9 cellular contexts compared by ENCODE assay signal in the genomic region with DNA sequence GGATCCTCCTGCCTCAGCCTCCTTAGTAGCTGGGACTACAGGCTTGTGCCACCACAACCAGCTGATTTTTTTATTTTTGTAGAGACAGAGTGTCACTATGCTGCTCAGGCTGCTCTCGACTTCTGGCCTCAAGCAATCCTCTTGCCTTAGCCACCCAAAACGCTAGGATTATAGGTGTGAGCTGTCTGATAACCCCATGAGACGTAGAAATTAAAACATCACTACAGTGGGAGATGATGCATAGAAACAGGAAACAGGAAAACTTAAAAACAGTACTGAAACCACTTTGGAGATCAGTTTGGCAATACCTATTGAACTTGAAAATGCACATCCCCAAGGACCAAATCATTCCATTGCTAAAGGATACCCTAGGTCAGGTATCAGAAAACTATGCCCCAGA. TPM values are rescaled to one million over a fixed set of nuclear protein-coding genes. Genes with fewer than 3 reads are reported as not detected.
DNase-seq lines count a peak whose midpoint lies in the region; ATAC-seq, FAIRE-seq and TF ChIP-seq lines count a peak whose summit lies in the region.
"Had no signal": no experiment of that assay in that cellular context is flagged by ENCODE, and none has a peak within 500 bp of the region (broad histone marks: within the 10 kb centered on the region; RNA-seq: fewer than 3 reads in every experiment).

No MANE protein-coding gene starts in this region.

- ATAC-seq in HG03108 (IDR thresholded peaks at IDR 0.05; ENCODE audit: unreplicated experiment) = peak; percentile 16
- ATAC-seq in gastrocnemius medialis = no peak
- ATAC-seq in GM23338 = no peak

- H4K20me1 ChIP-seq in hepatocyte (ENCODE audit: insufficient read depth, poor library complexity, severe bottlenecking) = peaks cover 93% of the 10 kb centered on the region
- H4K20me1 ChIP-seq in GM23338 (replicated peaks; ENCODE audit: insufficient read depth) = peaks cover 55% of the 10 kb centered on the region

- H3K4me3 Mint-ChIP-seq in GM23338 = no peak overlapping the region

- in situ Hi-C loops in gastrocnemius medialis (cut with MboI; ENCODE audit: low sequenced_read_pairs in 4 of 4) = no loop called here

- H3K9me3 Mint-ChIP-seq in GM23338 = peaks cover 4% of the 10 kb centered on the region; the same call in 2 of the 3 replicates

- TF ChIP-seq POLR2A in GM12892 (IDR thresholded peaks at IDR 0.05; ENCODE audit: low read depth, low read length) = no peak
- no peak for TF ChIP-seq POLR2A in gastrocnemius medialis (IDR thresholded peaks at IDR 0.05)

- H3K4me1 Mint-ChIP-seq in GM23338 = peaks cover 38% of the 10 kb centered on the region

- peaks cover 6% of the 10 kb centered on the region for H3K27me3 Mint-ChIP-seq in GM23338 (ENCODE audit: insufficient read depth, low read depth, poor library complexity)

- peak; percentile 27 for FAIRE-seq in GM12892 (lab: Jason Lieb, UNC)

- H3K36me3 ChIP-seq in ascending aorta = no peaks in the 10 kb centered on the region
- no peaks in the 10 kb centered on the region for H3K36me3 ChIP-seq in gastrocnemius medialis
- H3K36me3 ChIP-seq in hepatocyte (replicated peaks; ENCODE audit: insufficient read depth, low read depth) = no peaks in the 10 kb centered on the region
- H3K36me3 ChIP-seq in GM23338 (ENCODE audit: insufficient read depth) = no peaks in the 10 kb centered on the region
- H3K36me3 ChIP-seq: SJCRH30 had no signal

- intact Hi-C loops in ascending aorta (cut with DNase I) = no loop called here
- intact Hi-C loops in gastrocnemius medialis (cut with DNase I; ENCODE audit: low total_unique reads) = no loop called here

- H3K27ac ChIP-seq in ascending aorta = peak overlapping the region; percentile 67 to 78
- H3K27ac ChIP-seq in gastrocnemius medialis = peak overlapping the region; percentile 28 to 74 (median 46)
- H3K27ac ChIP-seq in hepatocyte = no peak overlapping the region
- no peak overlapping the region for H3K27ac ChIP-seq in GM23338 (ENCODE audit: low read depth)
- H3K27ac ChIP-seq: SJCRH30 had no signal

- H3K36me3 Mint-ChIP-seq in GM23338 (ENCODE audit: low read depth) = peaks cover 5% of the 10 kb centered on the region

- H3K9me3 ChIP-seq in ascending aorta = no peaks in the 10 kb centered on the region
- H3K9me3 ChIP-seq in gastrocnemius medialis = no peaks in the 10 kb centered on the region
- H3K9me3 ChIP-seq in hepatocyte (ENCODE audit: low read depth) = no peaks in the 10 kb centered on the region
- H3K9me3 ChIP-seq: SJCRH30 had no signal

- H3K27me3 ChIP-seq in ascending aorta (no peaks in the 10 kb centered on the region), gastrocnemius medialis (no peaks in the 10 kb centered on the region), hepatocyte (no peaks in the 10 kb centered on the region), GM23338 (ENCODE audit: insufficient read depth) (no peaks in the 10 kb centered on the region)
- H3K27me3 ChIP-seq: SJCRH30 had no signal

- H3K4me3 ChIP-seq in ascending aorta (peak overlapping the region in 1 of 2 donors; percentile 26), gastrocnemius medialis (no peak overlapping the region), hepatocyte (no peak overlapping the region), GM23338 (no peak overlapping the region)
- H3K4me3 ChIP-seq: SJCRH30 had no signal

- WGBS in hepatocyte (ENCODE audit: low lambda C conversion rate, missing lambda C conversion rate) = 89% methylated on average over 3 of the region's 3 CpGs

- no peaks in the 10 kb centered on the region for H3K9me2 ChIP-seq in hepatocyte (replicated peaks; ENCODE audit: insufficient read depth)
- no peaks in the 10 kb centered on the region for H3K9me2 ChIP-seq in GM23338 (ENCODE audit: insufficient read depth)

- DNase-seq in GM12892 (ENCODE audit: insufficient read length) (no peak), ascending aorta (ENCODE audit: low spot score in 2 of 2) (no peak), gastrocnemius medialis (no peak), NCI-H2029 (lab: John Stamatoyannopoulos, UW) (no peak), hepatocyte (ENCODE audit: low spot score) (no peak), GM23338 (ENCODE audit: low spot score) (no peak)
- DNase-seq: SJCRH30; stimulated activated naive CD4-positive, alpha-beta T cell had no signal

- H3K79me2 ChIP-seq in hepatocyte = peaks cover 100% of the 10 kb centered on the region
- H3K79me2 ChIP-seq in GM23338 (replicated peaks; ENCODE audit: insufficient read depth) = peaks cover 100% of the 10 kb centered on the region

- H3K4me1 ChIP-seq in ascending aorta (peaks cover 10 to 39% of the 10 kb centered on the region in 2 donors), gastrocnemius medialis (peaks cover 40 to 61% of the 10 kb centered on the region in 2 donors), hepatocyte (ENCODE audit: insufficient read depth) (peaks cover 19% of the 10 kb centered on the region), GM23338 (ENCODE audit: insufficient read depth) (peaks cover 39% of the 10 kb centered on the region)

- H3K27ac Mint-ChIP-seq in GM23338 = no peak overlapping the region; the same call in 1 of the 2 replicates

- TF ChIP-seq CTCF in ascending aorta (IDR thresholded peaks at IDR 0.05) = no peak
- TF ChIP-seq CTCF in gastrocnemius medialis (IDR thresholded peaks at IDR 0.05 in 4 of 5, conservative IDR thresholded peaks at IDR 0.05 in 1 of 5) = no peak
- no peak for TF ChIP-seq CTCF in hepatocyte (IDR thresholded peaks at IDR 0.05; ENCODE audit: poor library complexity)
- TF ChIP-seq CTCF in GM23338 (conservative IDR thresholded peaks at IDR 0.05; ENCODE audit: low read depth in 2 of 2) = no peak

- H2AFZ ChIP-seq in hepatocyte (no peak overlapping the region), GM23338 (no peak overlapping the region)

- no peaks in the 10 kb centered on the region for H3F3A ChIP-seq in GM23338 (replicated peaks; ENCODE audit: low read depth)

- H3K4me2 ChIP-seq in hepatocyte (no peak overlapping the region), GM23338 (no peak overlapping the region)

TF ChIP-seq in GM23338, 12 proteins besides CTCF, POLR2A, EP300 and RAD21 (continues in another document):
- TF ChIP-seq, protein P1, sequence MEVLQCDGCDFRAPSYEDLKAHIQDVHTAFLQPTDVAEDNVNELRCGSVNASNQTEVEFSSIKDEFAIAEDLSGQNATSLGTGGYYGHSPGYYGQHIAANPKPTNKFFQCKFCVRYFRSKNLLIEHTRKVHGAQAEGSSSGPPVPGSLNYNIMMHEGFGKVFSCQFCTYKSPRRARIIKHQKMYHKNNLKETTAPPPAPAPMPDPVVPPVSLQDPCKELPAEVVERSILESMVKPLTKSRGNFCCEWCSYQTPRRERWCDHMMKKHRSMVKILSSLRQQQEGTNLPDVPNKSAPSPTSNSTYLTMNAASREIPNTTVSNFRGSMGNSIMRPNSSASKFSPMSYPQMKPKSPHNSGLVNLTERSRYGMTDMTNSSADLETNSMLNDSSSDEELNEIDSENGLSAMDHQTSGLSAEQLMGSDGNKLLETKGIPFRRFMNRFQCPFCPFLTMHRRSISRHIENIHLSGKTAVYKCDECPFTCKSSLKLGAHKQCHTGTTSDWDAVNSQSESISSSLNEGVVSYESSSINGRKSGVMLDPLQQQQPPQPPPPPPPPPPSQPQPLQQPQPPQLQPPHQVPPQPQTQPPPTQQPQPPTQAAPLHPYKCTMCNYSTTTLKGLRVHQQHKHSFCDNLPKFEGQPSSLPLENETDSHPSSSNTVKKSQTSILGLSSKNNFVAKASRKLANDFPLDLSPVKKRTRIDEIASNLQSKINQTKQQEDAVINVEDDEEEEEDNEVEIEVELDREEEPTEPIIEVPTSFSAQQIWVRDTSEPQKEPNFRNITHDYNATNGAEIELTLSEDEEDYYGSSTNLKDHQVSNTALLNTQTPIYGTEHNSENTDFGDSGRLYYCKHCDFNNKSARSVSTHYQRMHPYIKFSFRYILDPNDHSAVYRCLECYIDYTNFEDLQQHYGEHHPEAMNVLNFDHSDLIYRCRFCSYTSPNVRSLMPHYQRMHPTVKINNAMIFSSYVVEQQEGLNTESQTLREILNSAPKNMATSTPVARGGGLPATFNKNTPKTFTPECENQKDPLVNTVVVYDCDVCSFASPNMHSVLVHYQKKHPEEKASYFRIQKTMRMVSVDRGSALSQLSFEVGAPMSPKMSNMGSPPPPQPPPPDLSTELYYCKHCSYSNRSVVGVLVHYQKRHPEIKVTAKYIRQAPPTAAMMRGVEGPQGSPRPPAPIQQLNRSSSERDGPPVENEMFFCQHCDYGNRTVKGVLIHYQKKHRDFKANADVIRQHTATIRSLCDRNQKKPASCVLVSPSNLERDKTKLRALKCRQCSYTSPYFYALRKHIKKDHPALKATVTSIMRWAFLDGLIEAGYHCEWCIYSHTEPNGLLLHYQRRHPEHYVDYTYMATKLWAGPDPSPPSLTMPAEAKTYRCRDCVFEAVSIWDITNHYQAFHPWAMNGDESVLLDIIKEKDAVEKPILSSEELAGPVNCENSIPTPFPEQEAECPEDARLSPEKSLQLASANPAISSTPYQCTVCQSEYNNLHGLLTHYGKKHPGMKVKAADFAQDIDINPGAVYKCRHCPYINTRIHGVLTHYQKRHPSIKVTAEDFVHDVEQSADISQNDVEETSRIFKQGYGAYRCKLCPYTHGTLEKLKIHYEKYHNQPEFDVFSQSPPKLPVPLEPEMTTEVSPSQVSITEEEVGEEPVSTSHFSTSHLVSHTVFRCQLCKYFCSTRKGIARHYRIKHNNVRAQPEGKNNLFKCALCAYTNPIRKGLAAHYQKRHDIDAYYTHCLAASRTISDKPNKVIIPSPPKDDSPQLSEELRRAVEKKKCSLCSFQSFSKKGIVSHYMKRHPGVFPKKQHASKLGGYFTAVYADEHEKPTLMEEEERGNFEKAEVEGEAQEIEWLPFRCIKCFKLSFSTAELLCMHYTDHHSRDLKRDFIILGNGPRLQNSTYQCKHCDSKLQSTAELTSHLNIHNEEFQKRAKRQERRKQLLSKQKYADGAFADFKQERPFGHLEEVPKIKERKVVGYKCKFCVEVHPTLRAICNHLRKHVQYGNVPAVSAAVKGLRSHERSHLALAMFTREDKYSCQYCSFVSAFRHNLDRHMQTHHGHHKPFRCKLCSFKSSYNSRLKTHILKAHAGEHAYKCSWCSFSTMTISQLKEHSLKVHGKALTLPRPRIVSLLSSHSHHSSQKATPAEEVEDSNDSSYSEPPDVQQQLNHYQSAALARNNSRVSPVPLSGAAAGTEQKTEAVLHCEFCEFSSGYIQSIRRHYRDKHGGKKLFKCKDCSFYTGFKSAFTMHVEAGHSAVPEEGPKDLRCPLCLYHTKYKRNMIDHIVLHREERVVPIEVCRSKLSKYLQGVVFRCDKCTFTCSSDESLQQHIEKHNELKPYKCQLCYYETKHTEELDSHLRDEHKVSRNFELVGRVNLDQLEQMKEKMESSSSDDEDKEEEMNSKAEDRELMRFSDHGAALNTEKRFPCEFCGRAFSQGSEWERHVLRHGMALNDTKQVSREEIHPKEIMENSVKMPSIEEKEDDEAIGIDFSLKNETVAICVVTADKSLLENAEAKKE (CRISPR knock-in tag; IDR thresholded peaks at IDR 0.05) = no peak
- TF ChIP-seq STAT1 (IDR thresholded peaks at IDR 0.05; ENCODE audit: unreplicated experiment) = no peak

RNA-seq across cellular contexts. Expression of a gene that starts 10.8 kb away (rescaled TPM):
- polyA plus RNA-seq in GM12892 (2012; ENCODE audit: missing spikeins) = 44.1 TPM
- total RNA-seq in ascending aorta (24.4 TPM), gastrocnemius medialis (10 to 100 TPM; 50.3 to 67.9 (median 57.6) TPM), hepatocyte (90.3 and 102 TPM in 2 replicates)
- polyA plus RNA-seq in hepatocyte (35.9 and 37.8 TPM in 2 replicates), GM23338 (2016; fragmentation: Nextera tagmentation; extraction: Ambion mirVana) (62.5 and 66.6 TPM in 2 replicates)
- 108 and 114 TPM in 2 replicates for total RNA-seq in GM23338 (2014; rRNA removed; shearing (Covaris generic))

Comparison
In these comparisons a context has a peak if more than half of its experiments do, and no peak if none do; other contexts are left out.
1. H3K27ac ChIP-seq: peak in ascending aorta (2 of 2) and gastrocnemius medialis (4 of 4); none in hepatocyte (single experiment) and GM23338 (single experiment).